In the genomic region with DNA sequence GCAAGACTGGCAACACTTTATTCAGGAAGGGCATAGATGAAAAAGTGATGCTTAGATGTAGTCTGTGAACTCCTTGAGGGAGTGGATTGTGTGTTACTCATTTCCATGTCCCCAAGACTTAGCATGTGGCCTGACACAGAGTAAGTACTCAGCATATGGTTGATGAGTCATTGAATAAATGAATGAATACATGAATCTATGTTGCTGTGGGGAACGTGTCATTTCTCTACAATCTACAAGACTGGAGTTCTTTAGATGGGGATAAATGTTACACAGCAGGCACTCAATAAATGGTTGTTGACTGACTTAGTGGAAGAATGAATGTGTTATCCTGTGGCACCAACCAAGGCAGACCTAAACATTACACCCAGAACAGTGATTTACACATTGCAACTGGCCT, we compare ENCODE assay signal across 33 cellular contexts. TPM values are rescaled to one million over a fixed set of nuclear protein-coding genes. Genes with fewer than 3 reads are reported as not detected.
DNase-seq lines count a peak whose midpoint lies in the region; ATAC-seq and TF ChIP-seq lines count a peak whose summit lies in the region.
"Had no signal": no experiment of that assay in that cellular context is flagged by ENCODE, and none has a peak within 500 bp of the region (broad histone marks: within the 10 kb centered on the region; RNA-seq: fewer than 3 reads in every experiment).

No MANE protein-coding gene starts in this region.

- H3K4me3 Mint-ChIP-seq in MCF 10A (ENCODE audit: unreplicated experiment), result no peak overlapping the region
- H3K4me3 Mint-ChIP-seq: activated CD8-positive, alpha-beta memory T cell treated with anti-CD3 and anti-CD28 coated beads, Interleukin-2, amount 10 ng/mL, durations not matched to agents 7 days and 5 days; activated naive CD4-positive, alpha-beta T cell treated with anti-CD3 and anti-CD28 coated beads, Interleukin-2, amount 10 ng/mL, durations not matched to agents 7 days and 5 days; activated T-helper 1 cell treated with anti-CD3 and anti-CD28 coated beads, Interleukin-12 subunit alpha, Interleukin-12 subunit beta, Interleukin-2, Interleukin-4 antibody, amounts not matched to agents 30 ng/mL and 10 ng/mL and 1 ng/mL, durations not matched to agents 14 hours and 24 hours and 36 hours; brain; CD4-positive, alpha-beta memory T cell; immature natural killer cell; stimulated activated naive B cell treated with anti-CD40 and anti-IgM and Interleukin-4, amounts not matched to agents 10 μg/mL and 1 μg/mL and 100 μg/mL, for 72 hours; T-cell; WTC11 had no signal

- intact Hi-C loops in MCF 10A (cut with micrococcal nuclease) (no loop called here), breast epithelium (cut with DNase I; ENCODE audit: low total_unique reads) (no loop called here)

- H3K27ac ChIP-seq in breast epithelium, result no peak overlapping the region
- H3K27ac ChIP-seq: HL-60 had no signal

- peaks cover 6% of the 10 kb centered on the region for H3K4me1 Mint-ChIP-seq in MCF 10A (ENCODE audit: insufficient read depth, unreplicated experiment)
- H3K4me1 Mint-ChIP-seq: activated CD8-positive, alpha-beta memory T cell treated with anti-CD3 and anti-CD28 coated beads, Interleukin-2, amount 10 ng/mL, durations not matched to agents 7 days and 5 days; activated naive CD4-positive, alpha-beta T cell treated with anti-CD3 and anti-CD28 coated beads, Interleukin-2, amount 10 ng/mL, durations not matched to agents 7 days and 5 days; brain; CD4-positive, alpha-beta memory T cell; immature natural killer cell; stimulated activated naive B cell treated with anti-CD40 and anti-IgM and Interleukin-4, amounts not matched to agents 10 μg/mL and 1 μg/mL and 100 μg/mL, for 72 hours; T-cell; WTC11 had no signal

- H3K9me3 Mint-ChIP-seq in MCF 10A (ENCODE audit: unreplicated experiment), result no peaks in the 10 kb centered on the region
- H3K9me3 Mint-ChIP-seq: activated naive CD4-positive, alpha-beta T cell treated with anti-CD3 and anti-CD28 coated beads, Interleukin-2, amount 10 ng/mL, durations not matched to agents 7 days and 5 days; activated T-helper 1 cell treated with anti-CD3 and anti-CD28 coated beads, Interleukin-12 subunit alpha, Interleukin-12 subunit beta, Interleukin-2, Interleukin-4 antibody, amounts not matched to agents 30 ng/mL and 10 ng/mL and 1 ng/mL, durations not matched to agents 14 hours and 24 hours and 36 hours; brain; CD4-positive, alpha-beta memory T cell; immature natural killer cell; stimulated activated naive B cell treated with anti-CD40 and anti-IgM and Interleukin-4, amounts not matched to agents 10 μg/mL and 1 μg/mL and 100 μg/mL, for 72 hours; T-cell; WTC11 had no signal

- BruUV-seq in MCF 10A (replicated peaks; lab: Mats Ljungman, UMichigan), result no TSS peak

- H3K27me3 Mint-ChIP-seq in MCF 10A (ENCODE audit: insufficient read depth, unreplicated experiment), result no peaks in the 10 kb centered on the region

- no peak for TF ChIP-seq CTCF in MCF 10A (IDR thresholded peaks at IDR 0.05; ENCODE audit: unreplicated experiment)
- no peak for TF ChIP-seq CTCF in breast epithelium (IDR thresholded peaks at IDR 0.05)
- no peak for TF ChIP-seq CTCF in epithelial cell of esophagus (IDR thresholded peaks at IDR 0.05; ENCODE audit: insufficient read depth, low read depth, low read length, missing control alignments)

- no peak overlapping the region for H3K27ac Mint-ChIP-seq in MCF 10A (ENCODE audit: low read depth, unreplicated experiment)
- H3K27ac Mint-ChIP-seq: activated CD8-positive, alpha-beta memory T cell treated with anti-CD3 and anti-CD28 coated beads, Interleukin-2, amount 10 ng/mL, durations not matched to agents 7 days and 5 days; activated naive CD4-positive, alpha-beta T cell treated with anti-CD3 and anti-CD28 coated beads, Interleukin-2, amount 10 ng/mL, durations not matched to agents 7 days and 5 days; activated T-helper 1 cell treated with anti-CD3 and anti-CD28 coated beads, Interleukin-12 subunit alpha, Interleukin-12 subunit beta, Interleukin-2, Interleukin-4 antibody, amounts not matched to agents 30 ng/mL and 10 ng/mL and 1 ng/mL, durations not matched to agents 14 hours and 24 hours and 36 hours; brain; CD4-positive, alpha-beta memory T cell; immature natural killer cell; stimulated activated naive B cell treated with anti-CD40 and anti-IgM and Interleukin-4, amounts not matched to agents 10 μg/mL and 1 μg/mL and 100 μg/mL, for 72 hours; T-cell; WTC11 had no signal

- H3K4me1 ChIP-seq in breast epithelium, result no peaks in the 10 kb centered on the region

- no peak for TF ChIP-seq POLR2A in breast epithelium (IDR thresholded peaks at IDR 0.05)

- H3K4me3 ChIP-seq in breast epithelium, result no peak overlapping the region
- no peak overlapping the region for H3K4me3 ChIP-seq in epithelial cell of esophagus (ENCODE audit: low read length)

- no peaks in the 10 kb centered on the region for H3K36me3 ChIP-seq in breast epithelium

- H3K36me3 Mint-ChIP-seq in MCF 10A (ENCODE audit: insufficient read depth, unreplicated experiment), result no peaks in the 10 kb centered on the region
- H3K36me3 Mint-ChIP-seq: activated CD8-positive, alpha-beta memory T cell treated with anti-CD3 and anti-CD28 coated beads, Interleukin-2, amount 10 ng/mL, durations not matched to agents 7 days and 5 days; activated naive CD4-positive, alpha-beta T cell treated with anti-CD3 and anti-CD28 coated beads, Interleukin-2, amount 10 ng/mL, durations not matched to agents 7 days and 5 days; brain; CD4-positive, alpha-beta memory T cell; immature natural killer cell; stimulated activated naive B cell treated with anti-CD40 and anti-IgM and Interleukin-4, amounts not matched to agents 10 μg/mL and 1 μg/mL and 100 μg/mL, for 72 hours; T-cell; WTC11 had no signal

- H3K27me3 ChIP-seq in breast epithelium, result peaks cover 0 to 13% of the 10 kb centered on the region in 2 donors

- CTCF ChIA-PET in MCF 10A (lab: Yijun Ruan, JAX), result interaction anchor here (0.8 to 1.0 kb wide), 2 partner anchors 27 to 33 kb away, joined by 3 read pairs; no protein-coding TSS in a partner anchor

- no peaks in the 10 kb centered on the region for H3K9me3 ChIP-seq in breast epithelium

- POLR2A ChIA-PET in MCF 10A (lab: Yijun Ruan, JAX), result interaction anchor here (0.6 to 1.5 kb wide), 2 partner anchors 18 to 948 kb away, joined by 4 to 6 read pairs; partner anchors contain the start of gene BPIFC

- DNase-seq in MCF 10A (ENCODE audit: unreplicated experiment) (peak; percentile 3), breast epithelium (ENCODE audit: low spot score in 2 of 2) (no peak), NCI-H69 (lab: John Stamatoyannopoulos, UW) (peak; percentile 19), epithelial cell of esophagus (ENCODE audit: low read depth) (peak; percentile 36), NCI-H1092 treated with DMSO at 0.1 percent for 48 hours (lab: John Stamatoyannopoulos, UW) (no peak), iPS-NIHi7 (ENCODE audit: extremely low spot score) (no peak)
- DNase-seq: activated CD8-positive, alpha-beta memory T cell treated with anti-CD3 and anti-CD28 coated beads, Interleukin-2, amount 10 ng/mL, durations not matched to agents 7 days and 5 days; activated naive CD4-positive, alpha-beta T cell treated with anti-CD3 and anti-CD28 coated beads, Interleukin-2, amount 10 ng/mL, durations not matched to agents 7 days and 5 days; amniotic stem cell; CD4-positive, alpha-beta memory T cell; hypothalamus; immature natural killer cell; Karpas-422; mesendoderm; NCI-H2107; NCI-H446; NCI-H82; stimulated activated naive B cell treated with anti-CD40 and anti-IgM and Interleukin-4, amounts not matched to agents 10 μg/mL and 1 μg/mL and 100 μg/mL, for 72 hours; T-cell had no signal

- ATAC-seq in GM21526 (IDR thresholded peaks at IDR 0.05; ENCODE audit: low FRiP score, unreplicated experiment), result no peak
- ATAC-seq: activated CD8-positive, alpha-beta memory T cell treated with anti-CD3 and anti-CD28 coated beads, Interleukin-2, amount 10 ng/mL, durations not matched to agents 7 days and 5 days; left lobe of liver; stimulated activated naive B cell treated with anti-CD40 and anti-IgM and Interleukin-4, amounts not matched to agents 10 μg/mL and 1 μg/mL and 100 μg/mL, for 72 hours; T-cell; WTC11 had no signal

RNA-seq across cellular contexts. Expression of gene BPIFC, which starts 17.9 kb away (rescaled TPM):
- total RNA-seq in MCF 10A (2022), result not detected in 2 replicates
- total RNA-seq in breast epithelium, result not detected
- total RNA-seq: A673; activated CD8-positive, alpha-beta memory T cell treated with anti-CD3 and anti-CD28 coated beads, Interleukin-2, amount 10 ng/mL, durations not matched to agents 7 days and 5 days; activated T-helper 1 cell treated with anti-CD3 and anti-CD28 coated beads, Interleukin-12 subunit alpha, Interleukin-12 subunit beta, Interleukin-2, Interleukin-4 antibody, amounts not matched to agents 30 ng/mL and 10 ng/mL and 1 ng/mL, durations not matched to agents 14 hours and 24 hours and 36 hours; CD4-positive, alpha-beta memory T cell; cerebellum; dermis microvascular lymphatic vessel endothelial cell; H4; left lobe of liver; osteocyte; skeletal muscle tissue; T-cell; temporal lobe; ureter; WTC11 had no signal

RNA-seq across cellular contexts. Expression of gene FBXO7, which starts 28.3 kb away (rescaled TPM):
- total RNA-seq in MCF 10A (2022), result 59.8 and 76.9 TPM in 2 replicates
- total RNA-seq in breast epithelium, result 100 to 1,000 TPM in 2 of 3 donors, 10 to 100 TPM in 1; 73.7 to 119 (median 107) TPM

RNA-seq across cellular contexts. Expression of gene RTCB, which starts 34.3 kb away (rescaled TPM):
- total RNA-seq in MCF 10A (2022), result 93.4 and 109 TPM in 2 replicates
- total RNA-seq in breast epithelium, result 10 to 100 TPM; 75.4 to 84.6 (median 76.6) TPM

Comparison
In these comparisons a context has a peak if more than half of its experiments do, and no peak if none do; other contexts are left out.
1. DNase-seq: peak in MCF 10A (single experiment), NCI-H69 (single experiment) and epithelial cell of esophagus (single experiment); none in breast epithelium (0 of 2), NCI-H1092 treated with DMSO at 0.1 percent for 48 hours (single experiment) and iPS-NIHi7 (single experiment).